8 cellular contexts compared by ENCODE assay signal in the genomic region with DNA sequence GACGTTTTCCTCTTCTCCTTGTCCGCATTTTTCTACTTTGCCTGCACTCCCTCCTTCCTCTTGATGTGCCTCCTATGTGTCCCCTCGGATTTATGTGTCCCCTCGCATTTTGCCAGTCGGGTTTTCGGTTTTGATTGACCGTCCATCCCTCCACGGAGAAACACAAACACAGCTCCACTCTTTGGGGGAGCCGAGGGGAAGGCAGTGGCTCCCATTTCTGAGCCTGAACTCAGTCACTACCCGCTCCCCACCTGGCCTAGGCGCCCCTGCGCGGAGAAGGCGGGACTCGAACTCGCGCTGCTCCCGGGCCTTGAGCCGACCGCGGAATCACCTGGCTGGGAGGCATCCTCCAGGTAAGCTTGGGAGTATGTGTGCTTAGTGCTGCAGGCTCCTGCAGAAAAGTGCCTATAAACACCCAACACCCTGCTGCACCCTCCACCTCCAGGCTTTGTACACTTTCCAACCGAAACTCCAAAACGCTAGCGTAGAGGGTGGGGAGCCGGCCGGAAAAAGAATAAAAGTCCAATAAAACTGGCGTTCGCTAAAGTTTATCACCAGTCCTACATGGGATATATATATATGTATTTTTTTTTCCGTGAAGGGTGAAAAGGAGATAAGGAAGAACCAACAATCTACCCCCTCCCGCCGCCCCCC. TPM values are rescaled to one million over a fixed set of nuclear protein-coding genes. Genes with fewer than 3 reads are reported as not detected.
DNase-seq lines count a peak whose midpoint lies in the region; ATAC-seq and TF ChIP-seq lines count a peak whose summit lies in the region.

No MANE protein-coding gene starts in this region.

- TF ChIP-seq CTCF in right lobe of liver (IDR thresholded peaks at IDR 0.05) (no peak), foreskin fibroblast (IDR thresholded peaks at IDR 0.05; ENCODE audit: low read depth, low read length) (no peak)

- H3K4me3 Mint-ChIP-seq in activated naive CD4-positive, alpha-beta T cell treated with anti-CD3 and anti-CD28 coated beads, Interleukin-2, amount 10 ng/mL, durations not matched to agents 7 days and 5 days = peak overlapping the region; percentile 99

- peaks cover 8% of the 10 kb centered on the region for H3K36me3 Mint-ChIP-seq in activated naive CD4-positive, alpha-beta T cell treated with anti-CD3 and anti-CD28 coated beads, Interleukin-2, amount 10 ng/mL, durations not matched to agents 7 days and 5 days

- no peaks in the 10 kb centered on the region for H3K36me3 ChIP-seq in right lobe of liver

- peaks cover 0 to 40% (median 0%) of the 10 kb centered on the region in 4 donors for H3K4me1 ChIP-seq in right lobe of liver

- 2% methylated on average over 31 of the region's 31 CpGs for WGBS in right lobe of liver (ENCODE audit: insufficient coverage, low coverage, low lambda C conversion rate, missing lambda C conversion rate)

- intact Hi-C loops in right lobe of liver (cut with DNase I) = loop anchor here in 1 of 2 donors (10.0 kb wide), 3 partner anchors 155 to 975 kb away; no protein-coding TSS in a partner anchor

- H3K27me3 ChIP-seq in right lobe of liver = peaks cover 0 to 63% of the 10 kb centered on the region in 2 donors

- peak; percentile 19 for DNase-seq in NCI-H69 (lab: John Stamatoyannopoulos, UW)
- DNase-seq in activated naive CD4-positive, alpha-beta T cell treated with anti-CD3 and anti-CD28 coated beads, Interleukin-2, amount 10 ng/mL, durations not matched to agents 7 days and 5 days = peak; percentile 54
- DNase-seq in right lobe of liver = no peak
- DNase-seq in stimulated activated naive CD8-positive, alpha-beta T cell treated with anti-CD3 and anti-CD28 coated beads, Interleukin-15, Interleukin-2, amounts not matched to agents 100 U/mL and 50 U/mL, for 24 hours = peak; percentile 70
- DNase-seq in NCI-H2227 treated with DMSO at 0.1 percent for 48 hours (lab: John Stamatoyannopoulos, UW) = no peak
- DNase-seq in foreskin fibroblast = no peak
- DNase-seq in caudate nucleus (lab: John Stamatoyannopoulos, UW) = no peak
- no peak for DNase-seq in NOMO-1 treated with DMSO at 0.1 percent for 48 hours (lab: John Stamatoyannopoulos, UW; ENCODE audit: unreplicated experiment)

- no peak for TF ChIP-seq POLR2A in right lobe of liver (IDR thresholded peaks at IDR 0.05)

- no peaks in the 10 kb centered on the region for H3K9me3 ChIP-seq in right lobe of liver

- CTCF ChIA-PET in activated naive CD4-positive, alpha-beta T cell treated with anti-CD3 and anti-CD28 coated beads, Interleukin-2, amount 10 ng/mL, durations not matched to agents 7 days and 5 days (lab: Charles Lee) = interaction anchor here (0.9 to 12.1 kb wide), 7 partner anchors 11 to 385 kb away, joined by 3 to 127 read pairs (median 4); no protein-coding TSS in a partner anchor

- H3K4me1 Mint-ChIP-seq in activated naive CD4-positive, alpha-beta T cell treated with anti-CD3 and anti-CD28 coated beads, Interleukin-2, amount 10 ng/mL, durations not matched to agents 7 days and 5 days = peaks cover 13% of the 10 kb centered on the region

- peaks cover 13% of the 10 kb centered on the region for H3K27me3 Mint-ChIP-seq in activated naive CD4-positive, alpha-beta T cell treated with anti-CD3 and anti-CD28 coated beads, Interleukin-2, amount 10 ng/mL, durations not matched to agents 7 days and 5 days

- no peak for ATAC-seq in right lobe of liver
- no peak for ATAC-seq in stimulated activated naive CD8-positive, alpha-beta T cell treated with anti-CD3 and anti-CD28 coated beads, Interleukin-15, Interleukin-2, amounts not matched to agents 100 U/mL and 50 U/mL, for 24 hours

- H3K27ac ChIP-seq in right lobe of liver (peak overlapping the region in 1 of 3 donors; percentile 49), caudate nucleus (ENCODE audit: low read depth, low read length) (no peak overlapping the region)

- H3K27ac Mint-ChIP-seq in activated naive CD4-positive, alpha-beta T cell treated with anti-CD3 and anti-CD28 coated beads, Interleukin-2, amount 10 ng/mL, durations not matched to agents 7 days and 5 days = peak overlapping the region; percentile 99

- H3K9me3 Mint-ChIP-seq in activated naive CD4-positive, alpha-beta T cell treated with anti-CD3 and anti-CD28 coated beads, Interleukin-2, amount 10 ng/mL, durations not matched to agents 7 days and 5 days = no peaks in the 10 kb centered on the region

- H3K4me3 ChIP-seq in right lobe of liver = peak overlapping the region; percentile 16 to 37 (median 22)
- no peak overlapping the region for H3K4me3 ChIP-seq in foreskin fibroblast (ENCODE audit: low read depth in 1 of 2, low read length in 2 of 2)

RNA-seq across cellular contexts. Expression of gene CCND2, which starts 3.4 kb away (rescaled TPM):
- total RNA-seq in right lobe of liver = 1 to 10 TPM; 1.1 to 6.2 (median 1.5) TPM

RNA-seq across cellular contexts. Expression of gene TIGAR, which starts 50.9 kb away (rescaled TPM):
- total RNA-seq in right lobe of liver = 1 to 10 TPM; 4.0 to 9.1 (median 5.1) TPM

Comparison
In these comparisons a context has a peak if more than half of its experiments do, and no peak if none do; other contexts are left out.
1. DNase-seq: peak in NCI-H69 (single experiment), activated naive CD4-positive, alpha-beta T cell treated with anti-CD3 and anti-CD28 coated beads, Interleukin-2, amount 10 ng/mL, durations not matched to agents 7 days and 5 days (single experiment) and stimulated activated naive CD8-positive, alpha-beta T cell treated with anti-CD3 and anti-CD28 coated beads, Interleukin-15, Interleukin-2, amounts not matched to agents 100 U/mL and 50 U/mL, for 24 hours (single experiment); none in right lobe of liver (0 of 3), NCI-H2227 treated with DMSO at 0.1 percent for 48 hours (single experiment), foreskin fibroblast (0 of 2), caudate nucleus (0 of 61) and NOMO-1 treated with DMSO at 0.1 percent for 48 hours (single experiment).
2. H3K4me3 ChIP-seq: peak in right lobe of liver (3 of 3); none in foreskin fibroblast (0 of 2).